ENCODE assay signal across 30 cellular contexts in genomic region chr20:59173938-59174496, GRCh38. TPM values are rescaled to one million over a fixed set of nuclear protein-coding genes. Genes with fewer than 3 reads are reported as not detected.
A peak's percentile ranks its signal among the peaks of the same experiment; 100 is the strongest.
DNase-seq lines count a peak whose midpoint lies in the region; ATAC-seq and TF ChIP-seq lines count a peak whose summit lies in the region.
"Had no signal": no experiment of that assay in that cellular context is flagged by ENCODE, and none has a peak within 500 bp of the region (broad histone marks: within the 10 kb centered on the region; RNA-seq: fewer than 3 reads in every experiment).

No MANE protein-coding gene starts in this region.

- H3K4me3 ChIP-seq in CD4-positive, CD25-positive, alpha-beta regulatory T cell (ENCODE audit: low read depth, low read length) = no peak overlapping the region
- H3K4me3 ChIP-seq in RWPE2 (ENCODE audit: severe bottlenecking) (no peak overlapping the region), tibial nerve (no peak overlapping the region)
- H3K4me3 ChIP-seq: GM12878, PC-9, prostate gland, thoracic aorta had no signal

- CTCF ChIA-PET in CD4-positive, alpha-beta T cell (lab: Charles Lee) = interaction anchor here (2.6 kb wide), 1 partner anchor 86 kb away, joined by 11 read pairs; no protein-coding TSS in a partner anchor

- H3K27ac Mint-ChIP-seq in CD4-positive, CD25-positive, alpha-beta regulatory T cell = peak overlapping the region; percentile 49 to 85 (median 71)
- peak overlapping the region; percentile 95 for H3K27ac Mint-ChIP-seq in CD4-positive, alpha-beta T cell
- H3K27ac Mint-ChIP-seq in immature natural killer cell = peak overlapping the region; percentile 35 to 96 (median 83)
- H3K27ac Mint-ChIP-seq in activated naive CD4-positive, alpha-beta T cell treated with anti-CD3 and anti-CD28 coated beads, Interleukin-2, amount 50 U/mL, for 72 hours = peak overlapping the region in 1 of 2 donors; percentile 24
- H3K27ac Mint-ChIP-seq: dendritic cell treated with granulocyte-macrophage colony-stimulating factor and Interleukin-4, amounts not matched to agents 40 ng/mL and 50 ng/mL, for 4 days had no signal

- no peaks in the 10 kb centered on the region for H3K9me3 ChIP-seq in CD4-positive, CD25-positive, alpha-beta regulatory T cell (ENCODE audit: control insufficient read depth in 2 of 2, low read length in 2 of 2)
- no peaks in the 10 kb centered on the region for H3K9me3 ChIP-seq in CD4-positive, alpha-beta T cell (ENCODE audit: control insufficient read depth, low read length)
- H3K9me3 ChIP-seq in RWPE2 (ENCODE audit: severe bottlenecking) (no peaks in the 10 kb centered on the region), tibial nerve (no peaks in the 10 kb centered on the region)
- H3K9me3 ChIP-seq: prostate gland had no signal

- no peaks in the 10 kb centered on the region for H3K27me3 ChIP-seq in CD4-positive, CD25-positive, alpha-beta regulatory T cell (ENCODE audit: control insufficient read depth, insufficient read depth, low read length)
- H3K27me3 ChIP-seq in CD4-positive, alpha-beta T cell (ENCODE audit: control insufficient read depth, insufficient read depth, low read length) = no peaks in the 10 kb centered on the region
- H3K27me3 ChIP-seq in RWPE2 (ENCODE audit: insufficient read depth, poor library complexity, severe bottlenecking) = peaks cover 87% of the 10 kb centered on the region
- H3K27me3 ChIP-seq in tibial nerve = no peaks in the 10 kb centered on the region

- POLR2A ChIA-PET in CD4-positive, alpha-beta T cell (lab: Charles Lee) = interaction anchor here (1.9 to 4.7 kb wide), 3 partner anchors 9 to 51 kb away, joined by 7 to 30 read pairs (median 7); no protein-coding TSS in a partner anchor

- WGBS in tibial nerve, 2 donors = 66 to 70% methylated on average over 7 of the region's 7 CpGs

- peak overlapping the region; percentile 69 for H3K27ac ChIP-seq in CD4-positive, CD25-positive, alpha-beta regulatory T cell (ENCODE audit: insufficient read depth, low read length, poor library complexity, severe bottlenecking)
- H3K27ac ChIP-seq in CD4-positive, alpha-beta T cell (ENCODE audit: low read depth, low read length) = no peak overlapping the region
- no peak overlapping the region for H3K27ac ChIP-seq in RWPE2 (ENCODE audit: poor library complexity, severe bottlenecking)
- H3K27ac ChIP-seq in tibial nerve = no peak overlapping the region
- H3K27ac ChIP-seq: KMS-11, PC-9, prostate gland, thoracic aorta had no signal

- ATAC-seq in CD4-positive, CD25-positive, alpha-beta regulatory T cell (ENCODE audit: low read depth in 2 of 2) = no peak
- ATAC-seq in CD4-positive, alpha-beta T cell (ENCODE audit: poor library complexity) = no peak
- ATAC-seq in RWPE2 (ENCODE audit: low read depth) (no peak; the same call in 2 of the 3 replicates), HG03108 (IDR thresholded peaks at IDR 0.05; ENCODE audit: unreplicated experiment) (no peak)
- ATAC-seq in activated naive CD4-positive, alpha-beta T cell treated with anti-CD3 and anti-CD28 coated beads, Interleukin-2, amount 50 U/mL, for 72 hours = no peak
- ATAC-seq: activated naive CD8-positive, alpha-beta T cell treated with anti-CD3 and anti-CD28 coated beads, Interleukin-2, amount 50 U/mL, for 24 hours; GM12878; HCT116; left lobe of liver had no signal

- TF ChIP-seq POLR2A in tibial nerve (IDR thresholded peaks at IDR 0.05) = no peak

- TF ChIP-seq EP300 in tibial nerve (IDR thresholded peaks at IDR 0.05) = no peak

- intact Hi-C loops in CD4-positive, alpha-beta T cell (cut with DNase I, micrococcal nuclease) = loop anchor here in 1 of 2 experiments (5.0 kb wide), 1 partner anchor 33 kb away; no protein-coding TSS in a partner anchor

- peaks cover 75% of the 10 kb centered on the region for H3K36me3 Mint-ChIP-seq in CD4-positive, CD25-positive, alpha-beta regulatory T cell
- H3K36me3 Mint-ChIP-seq in CD4-positive, alpha-beta T cell (ENCODE audit: low read depth) = peaks cover 83% of the 10 kb centered on the region
- H3K36me3 Mint-ChIP-seq in immature natural killer cell = peaks cover 39 to 66% (median 46%) of the 10 kb centered on the region in 3 donors
- peaks cover 18 to 43% of the 10 kb centered on the region in 2 donors for H3K36me3 Mint-ChIP-seq in activated naive CD4-positive, alpha-beta T cell treated with anti-CD3 and anti-CD28 coated beads, Interleukin-2, amount 50 U/mL, for 72 hours

- peaks cover 59% of the 10 kb centered on the region for H3K36me3 ChIP-seq in CD4-positive, CD25-positive, alpha-beta regulatory T cell (ENCODE audit: control insufficient read depth, insufficient read depth, low read length)
- no peaks in the 10 kb centered on the region for H3K36me3 ChIP-seq in RWPE2 (ENCODE audit: low read depth)
- no peaks in the 10 kb centered on the region for H3K36me3 ChIP-seq in tibial nerve
- H3K36me3 ChIP-seq: prostate gland, thoracic aorta had no signal

- peaks cover 42 to 97% (median 81%) of the 10 kb centered on the region in 4 donors for H3K4me1 Mint-ChIP-seq in CD4-positive, CD25-positive, alpha-beta regulatory T cell
- H3K4me1 Mint-ChIP-seq in CD4-positive, alpha-beta T cell (ENCODE audit: low read depth) = peaks cover 95% of the 10 kb centered on the region
- H3K4me1 Mint-ChIP-seq in immature natural killer cell = peaks cover 84 to 98% of the 10 kb centered on the region in 2 donors

- no peaks in the 10 kb centered on the region for H3K9me3 Mint-ChIP-seq in CD4-positive, CD25-positive, alpha-beta regulatory T cell
- no peaks in the 10 kb centered on the region for H3K9me3 Mint-ChIP-seq in CD4-positive, alpha-beta T cell
- H3K9me3 Mint-ChIP-seq in immature natural killer cell = no peaks in the 10 kb centered on the region
- H3K9me3 Mint-ChIP-seq in activated naive CD4-positive, alpha-beta T cell treated with anti-CD3 and anti-CD28 coated beads, Interleukin-2, amount 50 U/mL, for 72 hours = peaks cover 0 to 10% of the 10 kb centered on the region in 2 donors
- H3K9me3 Mint-ChIP-seq: activated naive CD8-positive, alpha-beta T cell treated with anti-CD3 and anti-CD28 coated beads, Interleukin-2, amount 50 U/mL, for 24 hours; dendritic cell treated with granulocyte-macrophage colony-stimulating factor and Interleukin-4, amounts not matched to agents 40 ng/mL and 50 ng/mL, for 4 days had no signal

- peak overlapping the region in 2 of 4 donors; percentile 31 to 43 for H3K4me3 Mint-ChIP-seq in CD4-positive, CD25-positive, alpha-beta regulatory T cell
- H3K4me3 Mint-ChIP-seq in CD4-positive, alpha-beta T cell = peak overlapping the region; percentile 49
- H3K4me3 Mint-ChIP-seq in immature natural killer cell = peak overlapping the region in 3 of 5 donors; percentile 20 to 54 (median 39)
- H3K4me3 Mint-ChIP-seq: activated naive CD8-positive, alpha-beta T cell treated with anti-CD3 and anti-CD28 coated beads, Interleukin-2, amount 50 U/mL, for 24 hours; activated T-helper 1 cell treated with anti-CD3 and anti-CD28 coated beads, Interleukin-12 subunit alpha, Interleukin-12 subunit beta, Interleukin-2, Interleukin-4 antibody, amounts not matched to agents 30 ng/mL and 10 ng/mL and 1 ng/mL, durations not matched to agents 14 hours and 24 hours and 36 hours; dendritic cell treated with granulocyte-macrophage colony-stimulating factor and Interleukin-4, amounts not matched to agents 40 ng/mL and 50 ng/mL, for 4 days had no signal

- peaks cover 79% of the 10 kb centered on the region for H3K4me1 ChIP-seq in CD4-positive, CD25-positive, alpha-beta regulatory T cell (ENCODE audit: control insufficient read depth, insufficient read depth, low read length, poor library complexity, severe bottlenecking)
- H3K4me1 ChIP-seq in RWPE2 (ENCODE audit: insufficient read depth, poor library complexity, severe bottlenecking) (no peaks in the 10 kb centered on the region), tibial nerve (peaks cover 0 to 3% (median 0%) of the 10 kb centered on the region in 4 donors)
- H3K4me1 ChIP-seq: prostate gland had no signal

- no peak for DNase-seq in CD4-positive, CD25-positive, alpha-beta regulatory T cell
- DNase-seq in CD4-positive, alpha-beta T cell = no peak
- peak; percentile 69 for DNase-seq in RWPE2 (ENCODE audit: low spot score)
- no peak for DNase-seq in immature natural killer cell
- no peak for DNase-seq in dermis blood vessel endothelial cell
- no peak for DNase-seq in tibial nerve (ENCODE audit: low spot score in 2 of 2)
- DNase-seq in activated naive CD4-positive, alpha-beta T cell treated with anti-CD3 and anti-CD28 coated beads, Interleukin-2, amount 50 U/mL, for 72 hours (ENCODE audit: low spot score in 2 of 2) = no peak
- DNase-seq: activated CD4-positive, CD25-positive, alpha-beta regulatory T cell treated with anti-CD3 and anti-CD28 coated beads, Interleukin-2, amount 50 U/mL, for 72 hours; activated naive CD8-positive, alpha-beta T cell treated with anti-CD3 and anti-CD28 coated beads, Interleukin-2, amount 50 U/mL, for 24 hours; C1 segment of cervical spinal cord; caudate nucleus; hippocampal formation; mesenchymal stem cell; NCI-H146; NCI-H2107; PC-9; SHP77; stimulated activated CD4-positive, alpha-beta T cell treated with anti-CD3 and anti-CD28 coated beads, Interleukin-15, amount 100 ng/mL, for 24 hours; stimulated activated naive CD4-positive, alpha-beta T cell treated with Interleukin-2 at 50 U/mL for 16 hours had no signal

- H3K27me3 Mint-ChIP-seq in CD4-positive, CD25-positive, alpha-beta regulatory T cell = no peaks in the 10 kb centered on the region
- H3K27me3 Mint-ChIP-seq in CD4-positive, alpha-beta T cell = no peaks in the 10 kb centered on the region
- H3K27me3 Mint-ChIP-seq in immature natural killer cell (ENCODE audit: low read depth in 3 of 3) = peaks cover 0 to 2% (median 0%) of the 10 kb centered on the region in 3 donors
- H3K27me3 Mint-ChIP-seq: activated naive CD8-positive, alpha-beta T cell treated with anti-CD3 and anti-CD28 coated beads, Interleukin-2, amount 50 U/mL, for 24 hours had no signal

- TF ChIP-seq CTCF in CD4-positive, alpha-beta T cell (IDR thresholded peaks at IDR 0.05) = no peak
- TF ChIP-seq CTCF in RWPE2 (IDR thresholded peaks at IDR 0.05; ENCODE audit: poor library complexity, severe bottlenecking) (no peak), tibial nerve (IDR thresholded peaks at IDR 0.05) (no peak)

RNA-seq across cellular contexts. Expression of gene ZNF831, which starts 10.4 kb away (rescaled TPM):
- 90.3 TPM for total RNA-seq in CD4-positive, CD25-positive, alpha-beta regulatory T cell
- polyA plus RNA-seq in CD4-positive, CD25-positive, alpha-beta regulatory T cell = 10 to 100 TPM; 15.9 to 22.1 (median 17.6) TPM
- total RNA-seq in CD4-positive, alpha-beta T cell = 10 to 100 TPM; 24.9 to 25.9 TPM
- 1 to 10 TPM in 2 of 3 donors, under 1 TPM in 1; 0.59 to 8.4 (median 2.0) TPM for polyA plus RNA-seq in immature natural killer cell
- total RNA-seq in dermis blood vessel endothelial cell (under 0.01 and 0.09 TPM in 2 replicates), tibial nerve (1 to 10 TPM in 1 of 4 donors, under 1 TPM in 3; under 0.01 to 1.8 (median 0.87) TPM)
- 10 to 100 TPM in 1 of 2 donors, 1 to 10 TPM in 1; 6.6 to 12.7 TPM for total RNA-seq in activated naive CD4-positive, alpha-beta T cell treated with anti-CD3 and anti-CD28 coated beads, Interleukin-2, amount 50 U/mL, for 72 hours
- total RNA-seq: endothelial cell of umbilical vein, fibroblast of lung, PC-9 had no signal
- polyA plus RNA-seq: endothelial cell of umbilical vein, fibroblast of lung had no signal
